Comparison of ENCODE assay signal across 1 cellular context in the genomic region with DNA sequence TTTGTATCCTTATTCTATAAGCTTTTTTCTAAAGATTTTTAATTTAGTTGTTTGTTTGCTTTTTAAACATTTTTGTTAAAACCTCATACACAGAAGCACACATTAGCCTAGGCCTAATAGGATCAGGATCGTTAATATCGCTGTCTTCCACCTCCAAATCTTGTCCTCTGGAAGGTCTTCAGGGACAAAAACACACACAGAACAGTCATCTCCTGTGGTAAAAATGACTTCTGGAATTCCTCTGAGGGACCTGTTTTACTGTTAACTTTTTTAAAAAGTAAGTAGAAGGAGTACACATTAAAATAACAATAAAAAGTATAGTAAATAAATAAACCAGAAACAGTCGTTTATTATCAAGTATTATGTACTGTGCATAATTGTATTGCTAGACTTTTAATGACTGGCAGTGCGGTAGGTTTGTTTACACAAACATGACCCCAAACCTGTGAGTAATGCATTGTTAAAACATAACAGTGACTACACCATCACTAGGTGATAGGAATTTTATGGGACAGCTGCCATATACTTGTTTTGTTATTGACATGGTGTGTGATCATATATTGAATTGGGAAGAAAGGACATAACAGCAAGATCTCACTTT.
TF ChIP-seq lines count a peak whose summit lies in the region.

No MANE protein-coding gene starts in this region.

TF ChIP-seq in HEK293, 187 proteins besides CTCF, POLR2A, EP300 and RAD21 (continued from another document):
- TF ChIP-seq, protein P1, sequence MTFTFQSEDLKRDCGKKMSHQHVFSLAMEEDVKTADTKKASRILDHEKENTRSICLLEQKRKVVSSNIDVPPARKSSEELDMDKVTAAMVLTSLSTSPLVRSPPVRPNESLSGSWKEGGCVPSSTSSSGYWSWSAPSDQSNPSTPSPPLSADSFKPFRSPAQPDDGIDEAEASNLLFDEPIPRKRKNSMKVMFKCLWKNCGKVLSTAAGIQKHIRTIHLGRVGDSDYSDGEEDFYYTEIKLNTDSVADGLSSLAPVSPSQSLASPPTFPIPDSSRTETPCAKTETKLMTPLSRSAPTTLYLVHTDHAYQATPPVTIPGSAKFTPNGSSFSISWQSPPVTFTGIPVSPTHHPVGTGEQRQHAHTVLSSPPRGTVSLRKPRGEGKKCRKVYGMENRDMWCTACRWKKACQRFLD (tag by site-specific recombination; IDR thresholded peaks at IDR 0.05), result no peak
- TF ChIP-seq ZNF366 (tag by site-specific recombination; conservative IDR thresholded peaks at IDR 0.05) (peak; percentile 73), FEZF1 (tag by site-specific recombination; IDR thresholded peaks at IDR 0.05) (peak; percentile 50; the same call in 1 of the 2 replicates), ZXDB (tag by site-specific recombination; IDR thresholded peaks at IDR 0.05) (peak; percentile 51; the same call in 1 of the 2 replicates), ZNF138 (tag by site-specific recombination; IDR thresholded peaks at IDR 0.05; ENCODE audit: borderline replicate concordance) (no peak), ZBTB21 (tag by site-specific recombination; IDR thresholded peaks at IDR 0.05) (no peak), ZNF146 (tag by site-specific recombination; IDR thresholded peaks at IDR 0.05) (no peak), IKZF3 (tag by site-specific recombination; IDR thresholded peaks at IDR 0.05) (peak; percentile 43; the same call in 1 of the 2 replicates), ZNF175 (tag by site-specific recombination; IDR thresholded peaks at IDR 0.05) (no peak), YY2 (tag by site-specific recombination; IDR thresholded peaks at IDR 0.05) (no peak), SCRT1 (tag by site-specific recombination; IDR thresholded peaks at IDR 0.05; ENCODE audit: borderline replicate concordance) (no peak; the same call in 1 of the 2 replicates), BCL11A (tag by site-specific recombination; IDR thresholded peaks at IDR 0.05; ENCODE audit: low read depth) (peak; percentile 71; the same call in 1 of the 2 replicates), ZFP37 (tag by site-specific recombination; IDR thresholded peaks at IDR 0.05) (no peak), ZNF184 (tag by site-specific recombination; IDR thresholded peaks at IDR 0.05) (no peak), ZNF623 (tag by site-specific recombination; IDR thresholded peaks at IDR 0.05) (no peak), ZNF121 (tag by site-specific recombination; IDR thresholded peaks at IDR 0.05) (0 out of 2 replicates have a peak, but pooled peaks have one; percentile 36), ZNF174 (tag by site-specific recombination; IDR thresholded peaks at IDR 0.05) (peak; percentile 76; the same call in 1 of the 2 replicates), WT1 (tag by site-specific recombination; IDR thresholded peaks at IDR 0.05) (peak; percentile 73), ZNF548 (tag by site-specific recombination; IDR thresholded peaks at IDR 0.05) (no peak), ZNF157 (tag by site-specific recombination; IDR thresholded peaks at IDR 0.05) (no peak), GLIS2 (tag by site-specific recombination; IDR thresholded peaks at IDR 0.05) (no peak), ZNF529 (tag by site-specific recombination; IDR thresholded peaks at IDR 0.05; ENCODE audit: insufficient replicate concordance) (no peak), ZNF560 (tag by site-specific recombination; IDR thresholded peaks at IDR 0.05; ENCODE audit: borderline replicate concordance) (no peak), ZNF600 (tag by site-specific recombination; IDR thresholded peaks at IDR 0.05) (no peak), KLF10 (tag by site-specific recombination; IDR thresholded peaks at IDR 0.05) (peak; percentile 44; the same call in 1 of the 2 replicates)
- TF ChIP-seq, protein P2, sequence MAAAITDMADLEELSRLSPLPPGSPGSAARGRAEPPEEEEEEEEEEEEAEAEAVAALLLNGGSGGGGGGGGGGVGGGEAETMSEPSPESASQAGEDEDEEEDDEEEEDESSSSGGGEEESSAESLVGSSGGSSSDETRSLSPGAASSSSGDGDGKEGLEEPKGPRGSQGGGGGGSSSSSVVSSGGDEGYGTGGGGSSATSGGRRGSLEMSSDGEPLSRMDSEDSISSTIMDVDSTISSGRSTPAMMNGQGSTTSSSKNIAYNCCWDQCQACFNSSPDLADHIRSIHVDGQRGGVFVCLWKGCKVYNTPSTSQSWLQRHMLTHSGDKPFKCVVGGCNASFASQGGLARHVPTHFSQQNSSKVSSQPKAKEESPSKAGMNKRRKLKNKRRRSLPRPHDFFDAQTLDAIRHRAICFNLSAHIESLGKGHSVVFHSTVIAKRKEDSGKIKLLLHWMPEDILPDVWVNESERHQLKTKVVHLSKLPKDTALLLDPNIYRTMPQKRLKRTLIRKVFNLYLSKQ (tag by site-specific recombination; IDR thresholded peaks at IDR 0.05; ENCODE audit: borderline replicate concordance), result no peak
- TF ChIP-seq, protein P3, sequence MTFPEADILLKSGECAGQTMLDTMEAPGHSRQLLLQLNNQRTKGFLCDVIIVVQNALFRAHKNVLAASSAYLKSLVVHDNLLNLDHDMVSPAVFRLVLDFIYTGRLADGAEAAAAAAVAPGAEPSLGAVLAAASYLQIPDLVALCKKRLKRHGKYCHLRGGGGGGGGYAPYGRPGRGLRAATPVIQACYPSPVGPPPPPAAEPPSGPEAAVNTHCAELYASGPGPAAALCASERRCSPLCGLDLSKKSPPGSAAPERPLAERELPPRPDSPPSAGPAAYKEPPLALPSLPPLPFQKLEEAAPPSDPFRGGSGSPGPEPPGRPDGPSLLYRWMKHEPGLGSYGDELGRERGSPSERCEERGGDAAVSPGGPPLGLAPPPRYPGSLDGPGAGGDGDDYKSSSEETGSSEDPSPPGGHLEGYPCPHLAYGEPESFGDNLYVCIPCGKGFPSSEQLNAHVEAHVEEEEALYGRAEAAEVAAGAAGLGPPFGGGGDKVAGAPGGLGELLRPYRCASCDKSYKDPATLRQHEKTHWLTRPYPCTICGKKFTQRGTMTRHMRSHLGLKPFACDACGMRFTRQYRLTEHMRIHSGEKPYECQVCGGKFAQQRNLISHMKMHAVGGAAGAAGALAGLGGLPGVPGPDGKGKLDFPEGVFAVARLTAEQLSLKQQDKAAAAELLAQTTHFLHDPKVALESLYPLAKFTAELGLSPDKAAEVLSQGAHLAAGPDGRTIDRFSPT (tag by site-specific recombination; IDR thresholded peaks at IDR 0.05), result 0 out of 2 replicates have a peak, but pooled peaks have one; percentile 19
- TF ChIP-seq, protein P4, sequence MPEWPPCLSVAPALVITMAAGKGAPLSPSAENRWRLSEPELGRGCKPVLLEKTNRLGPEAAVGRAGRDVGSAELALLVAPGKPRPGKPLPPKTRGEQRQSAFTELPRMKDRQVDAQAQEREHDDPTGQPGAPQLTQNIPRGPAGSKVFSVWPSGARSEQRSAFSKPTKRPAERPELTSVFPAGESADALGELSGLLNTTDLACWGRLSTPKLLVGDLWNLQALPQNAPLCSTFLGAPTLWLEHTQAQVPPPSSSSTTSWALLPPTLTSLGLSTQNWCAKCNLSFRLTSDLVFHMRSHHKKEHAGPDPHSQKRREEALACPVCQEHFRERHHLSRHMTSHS (tag by site-specific recombination; IDR thresholded peaks at IDR 0.05), result no peak
- TF ChIP-seq, protein P5, sequence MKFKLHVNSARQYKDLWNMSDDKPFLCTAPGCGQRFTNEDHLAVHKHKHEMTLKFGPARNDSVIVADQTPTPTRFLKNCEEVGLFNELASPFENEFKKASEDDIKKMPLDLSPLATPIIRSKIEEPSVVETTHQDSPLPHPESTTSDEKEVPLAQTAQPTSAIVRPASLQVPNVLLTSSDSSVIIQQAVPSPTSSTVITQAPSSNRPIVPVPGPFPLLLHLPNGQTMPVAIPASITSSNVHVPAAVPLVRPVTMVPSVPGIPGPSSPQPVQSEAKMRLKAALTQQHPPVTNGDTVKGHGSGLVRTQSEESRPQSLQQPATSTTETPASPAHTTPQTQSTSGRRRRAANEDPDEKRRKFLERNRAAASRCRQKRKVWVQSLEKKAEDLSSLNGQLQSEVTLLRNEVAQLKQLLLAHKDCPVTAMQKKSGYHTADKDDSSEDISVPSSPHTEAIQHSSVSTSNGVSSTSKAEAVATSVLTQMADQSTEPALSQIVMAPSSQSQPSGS (tag by site-specific recombination; IDR thresholded peaks at IDR 0.05; ENCODE audit: low read depth), result 0 out of 2 replicates have a peak, but pooled peaks have one; percentile 30
- TF ChIP-seq, protein P6, sequence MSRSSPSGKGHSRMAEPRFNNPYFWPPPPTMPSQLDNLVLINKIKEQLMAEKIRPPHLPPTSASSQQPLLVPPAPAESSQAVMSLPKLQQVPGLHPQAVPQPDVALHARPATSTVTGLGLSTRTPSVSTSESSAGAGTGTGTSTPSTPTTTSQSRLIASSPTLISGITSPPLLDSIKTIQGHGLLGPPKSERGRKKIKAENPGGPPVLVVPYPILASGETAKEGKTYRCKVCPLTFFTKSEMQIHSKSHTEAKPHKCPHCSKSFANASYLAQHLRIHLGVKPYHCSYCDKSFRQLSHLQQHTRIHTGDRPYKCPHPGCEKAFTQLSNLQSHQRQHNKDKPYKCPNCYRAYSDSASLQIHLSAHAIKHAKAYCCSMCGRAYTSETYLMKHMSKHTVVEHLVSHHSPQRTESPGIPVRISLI (tag by site-specific recombination; IDR thresholded peaks at IDR 0.05), result peak; percentile 70; the same call in 1 of the 2 replicates
- TF ChIP-seq, protein P7, sequence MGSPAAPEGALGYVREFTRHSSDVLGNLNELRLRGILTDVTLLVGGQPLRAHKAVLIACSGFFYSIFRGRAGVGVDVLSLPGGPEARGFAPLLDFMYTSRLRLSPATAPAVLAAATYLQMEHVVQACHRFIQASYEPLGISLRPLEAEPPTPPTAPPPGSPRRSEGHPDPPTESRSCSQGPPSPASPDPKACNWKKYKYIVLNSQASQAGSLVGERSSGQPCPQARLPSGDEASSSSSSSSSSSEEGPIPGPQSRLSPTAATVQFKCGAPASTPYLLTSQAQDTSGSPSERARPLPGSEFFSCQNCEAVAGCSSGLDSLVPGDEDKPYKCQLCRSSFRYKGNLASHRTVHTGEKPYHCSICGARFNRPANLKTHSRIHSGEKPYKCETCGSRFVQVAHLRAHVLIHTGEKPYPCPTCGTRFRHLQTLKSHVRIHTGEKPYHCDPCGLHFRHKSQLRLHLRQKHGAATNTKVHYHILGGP (tag by site-specific recombination; IDR thresholded peaks at IDR 0.05), result peak; percentile 65
TF ChIP-seq in HEK293: peak in this region for 23.
